ENCODE assay signal across 9 cellular contexts in genomic region chr3:49688338-49689045, GRCh38. TPM values are rescaled to one million over a fixed set of nuclear protein-coding genes. Genes with fewer than 3 reads are reported as not detected.
A peak's percentile ranks its signal among the peaks of the same experiment; 100 is the strongest.
DNase-seq lines count a peak whose midpoint lies in the region; ATAC-seq, FAIRE-seq and TF ChIP-seq lines count a peak whose summit lies in the region.
"Not testable (repeated sequence)": the region's sequence is repeated elsewhere in the genome, so short reads cannot be mapped to it uniquely, and the experiment has no call there.
"Had no signal": no experiment of that assay in that cellular context is flagged by ENCODE, and none has a peak within 500 bp of the region (broad histone marks: within the 10 kb centered on the region; RNA-seq: fewer than 3 reads in every experiment).

No MANE protein-coding gene starts in this region.

- TF ChIP-seq EP300 in upper lobe of left lung (IDR thresholded peaks at IDR 0.05) = not testable (repeated sequence)

- not testable (repeated sequence) for DNase-seq in PC-9; activated naive CD4-positive, alpha-beta T cell treated with anti-CD3 and anti-CD28 coated beads, Interleukin-2, amount 50 U/mL, for 72 hours (ENCODE audit: low spot score in 2 of 2); endothelial cell of umbilical vein (ENCODE audit: low read depth, low spot score); progenitor cell of endocrine pancreas (ENCODE audit: low spot score, unreplicated experiment); upper lobe of left lung

- H3K79me2 ChIP-seq in PC-9 (ENCODE audit: low read depth); endothelial cell of umbilical vein (ENCODE audit: control insufficient read depth, insufficient read depth, low read length): not testable (repeated sequence)

- intact Hi-C loops in PC-9 (cut with micrococcal nuclease; ENCODE audit: unreplicated experiment) = not testable (repeated sequence)
- intact Hi-C loops in endothelial cell of umbilical vein (cut with micrococcal nuclease) = loop anchor here (1.0 kb wide), 1 partner anchor 14 kb away; the partner anchor contains the start of gene APEH

- not testable (repeated sequence) for H3K27me3 ChIP-seq in PC-9 (ENCODE audit: insufficient read depth, low read depth); endothelial cell of umbilical vein (ENCODE audit: control insufficient read depth in 2 of 2, insufficient read depth in 2 of 2, low read length in 2 of 2); liver (ENCODE audit: control insufficient read depth in 4 of 4, insufficient read depth in 4 of 4, low read length in 3 of 4); upper lobe of left lung

- not testable (repeated sequence) for H3K9me3 ChIP-seq in PC-9 (ENCODE audit: insufficient read depth, low read depth); endothelial cell of umbilical vein (replicated peaks; ENCODE audit: control insufficient read depth, insufficient read depth, low read length); liver (ENCODE audit: control insufficient read depth in 4 of 4, low read length in 3 of 4); upper lobe of left lung

- H3K4me2 ChIP-seq in PC-9 (peak overlapping the region; percentile 74), endothelial cell of umbilical vein (ENCODE audit: insufficient read depth, low read length) (peak overlapping the region; percentile 70)

- dilution Hi-C loops in endothelial cell of umbilical vein (cut with MboI; ENCODE audit: extremely low pct_ligation_motif_present, low sequenced_read_pairs) = not testable (repeated sequence)

- H3K36me3 Mint-ChIP-seq in activated naive CD4-positive, alpha-beta T cell treated with anti-CD3 and anti-CD28 coated beads, Interleukin-2, amount 50 U/mL, for 72 hours = peaks cover 11 to 13% of the 10 kb centered on the region in 2 donors
- H3K36me3 Mint-ChIP-seq in progenitor cell of endocrine pancreas (ENCODE audit: insufficient read depth) = not testable (repeated sequence)

- peak overlapping the region; percentile 78; the same call in 1 of the 2 replicates for H2AFZ ChIP-seq in PC-9
- peak overlapping the region; percentile 92 for H2AFZ ChIP-seq in endothelial cell of umbilical vein (ENCODE audit: low read depth, low read length)

- H3K9me2 ChIP-seq in PC-9 (ENCODE audit: insufficient read depth) = not testable (repeated sequence)

- not testable (repeated sequence) for H3K27me3 Mint-ChIP-seq in progenitor cell of endocrine pancreas

- not testable (repeated sequence) for TF ChIP-seq POLR2A in endothelial cell of umbilical vein (IDR thresholded peaks at IDR 0.05; ENCODE audit: low read depth, low read length); upper lobe of left lung (IDR thresholded peaks at IDR 0.05)

- not testable (repeated sequence) for FAIRE-seq in endothelial cell of umbilical vein (lab: Jason Lieb, UNC)

- not testable (repeated sequence) for H3K9me3 Mint-ChIP-seq in activated naive CD4-positive, alpha-beta T cell treated with anti-CD3 and anti-CD28 coated beads, Interleukin-2, amount 50 U/mL, for 72 hours; progenitor cell of endocrine pancreas (ENCODE audit: low read depth)

- POLR2A ChIA-PET in PC-9 (lab: Charles Lee; ENCODE audit: unreplicated experiment); endothelial cell of umbilical vein (lab: Charles Lee): not testable (repeated sequence)

- TF ChIP-seq RAD21 in liver (IDR thresholded peaks at IDR 0.05) = not testable (repeated sequence)

- not testable (repeated sequence) for H3K9me1 ChIP-seq in endothelial cell of umbilical vein (replicated peaks; ENCODE audit: control insufficient read depth, extremely low read depth, insufficient read depth, low read length)

- H3K4me1 Mint-ChIP-seq in progenitor cell of endocrine pancreas (ENCODE audit: low read depth) = peaks cover 15% of the 10 kb centered on the region

- H3K4me3 ChIP-seq in PC-9 (peak overlapping the region; percentile 95), endothelial cell of umbilical vein (replicated peaks in 1 of 3; ENCODE audit: insufficient read depth in 1 of 3, low read depth in 1 of 3, low read length in 3 of 3) (peak overlapping the region in 1 of 3 experiments; percentile 81), liver (ENCODE audit: low read depth in 1 of 3, low read length in 3 of 3) (peak overlapping the region; percentile 86 to 92 (median 92)), upper lobe of left lung (peak overlapping the region in 3 of 4 donors; percentile 92 to 100 (median 98))

- not testable (repeated sequence) for H3K4me1 ChIP-seq in PC-9 (replicated peaks; ENCODE audit: insufficient read depth); endothelial cell of umbilical vein (ENCODE audit: control insufficient read depth, extremely low read depth, insufficient read depth, low read length)
- peaks cover 8 to 33% (median 26%) of the 10 kb centered on the region in 4 donors for H3K4me1 ChIP-seq in liver (ENCODE audit: control insufficient read depth in 4 of 4, insufficient read depth in 4 of 4, low read length in 3 of 4)
- peaks cover 24 to 50% (median 30%) of the 10 kb centered on the region in 4 donors for H3K4me1 ChIP-seq in upper lobe of left lung

- CTCF ChIA-PET in PC-9 (lab: Charles Lee); endothelial cell of umbilical vein (lab: Charles Lee): not testable (repeated sequence)

- not testable (repeated sequence) for H3K9ac ChIP-seq in endothelial cell of umbilical vein (replicated peaks; ENCODE audit: extremely low read depth, insufficient read depth, low read length)
- peak overlapping the region; percentile 84 to 99 for H3K9ac ChIP-seq in liver (ENCODE audit: low read depth in 1 of 2, low read length in 2 of 2)

- not testable (repeated sequence) for BruUV-seq in PC-9 (replicated peaks; lab: Mats Ljungman, UMichigan); endothelial cell of umbilical vein (replicated peaks; lab: Mats Ljungman, UMichigan)

- 37% methylated on average over 7 of the region's 7 CpGs for WGBS in liver
- WGBS in upper lobe of left lung, 2 donors = 61 to 100% methylated on average over 1 to 7 of the region's 7 CpGs

- H3K27ac Mint-ChIP-seq in activated naive CD4-positive, alpha-beta T cell treated with anti-CD3 and anti-CD28 coated beads, Interleukin-2, amount 50 U/mL, for 72 hours = peak overlapping the region; percentile 96 to 98
- H3K27ac Mint-ChIP-seq in progenitor cell of endocrine pancreas = peak overlapping the region; percentile 98

- H3F3A ChIP-seq in PC-9 (ENCODE audit: insufficient read depth, low read depth) = not testable (repeated sequence)

- H3K27ac ChIP-seq in PC-9 = peak overlapping the region; percentile 21; the same call in 1 of the 2 replicates
- H3K27ac ChIP-seq in endothelial cell of umbilical vein (ENCODE audit: insufficient read depth, low read depth, low read length) = not testable (repeated sequence)
- H3K27ac ChIP-seq in liver (ENCODE audit: low read depth in 1 of 2, low read length in 2 of 2) = peak overlapping the region; percentile 88 to 97
- H3K27ac ChIP-seq in upper lobe of left lung = peak overlapping the region; percentile 56 to 90 (median 82)

- H3K36me3 ChIP-seq in PC-9 (ENCODE audit: low read depth); endothelial cell of umbilical vein (ENCODE audit: control insufficient read depth in 2 of 2, extremely low read depth in 1 of 2, insufficient read depth in 2 of 2, low read length in 2 of 2): not testable (repeated sequence)
- H3K36me3 ChIP-seq in liver (ENCODE audit: control insufficient read depth in 4 of 4, insufficient read depth in 3 of 4, low read depth in 1 of 4, low read length in 3 of 4) (peaks cover 6 to 10% (median 8%) of the 10 kb centered on the region in 4 donors), upper lobe of left lung (peaks cover under 1 to 14% (median 8%) of the 10 kb centered on the region in 4 donors)

- TF ChIP-seq CTCF in PC-9 (conservative IDR thresholded peaks at IDR 0.05); endothelial cell of umbilical vein (IDR thresholded peaks at IDR 0.05; ENCODE audit: extremely low read depth in 1 of 2, insufficient read depth in 1 of 2, low read depth in 1 of 2, low read length in 2 of 2); liver (IDR thresholded peaks at IDR 0.05; ENCODE audit: low read depth, low read length, missing input control); progenitor cell of endocrine pancreas (IDR thresholded peaks at IDR 0.05; ENCODE audit: unreplicated experiment); upper lobe of left lung (IDR thresholded peaks at IDR 0.05): not testable (repeated sequence)

- H3K4me3 Mint-ChIP-seq in progenitor cell of endocrine pancreas (ENCODE audit: low read depth) = peak overlapping the region; percentile 96

- ATAC-seq in GM18502 (IDR thresholded peaks at IDR 0.05; ENCODE audit: poor library complexity, unreplicated experiment) (peak; percentile 9), HG03039 (IDR thresholded peaks at IDR 0.05; ENCODE audit: unreplicated experiment) (peak; percentile 5)
- peak; percentile 4 to 35 for ATAC-seq in activated naive CD4-positive, alpha-beta T cell treated with anti-CD3 and anti-CD28 coated beads, Interleukin-2, amount 50 U/mL, for 72 hours
- not testable (repeated sequence) for ATAC-seq in upper lobe of left lung (ENCODE audit: low FRiP score in 2 of 2)

- H4K20me1 ChIP-seq in PC-9 (ENCODE audit: insufficient read depth); endothelial cell of umbilical vein (replicated peaks; ENCODE audit: control insufficient read depth, extremely low read depth, insufficient read depth, low read length): not testable (repeated sequence)

RNA-seq across cellular contexts. Expression of gene MST1, which starts 0.8 kb away (rescaled TPM):
- total RNA-seq in PC-9 (2021) (10.4 and 16.8 TPM in 2 replicates), endothelial cell of umbilical vein (6.1 and 8.7 TPM in 2 replicates), liver (100 to 1,000 TPM; 262 to 551 TPM), progenitor cell of endocrine pancreas (45.2 and 47.5 TPM in 2 replicates), upper lobe of left lung (10 to 100 TPM in 5 of 6 donors, 1 to 10 TPM in 1; 8.9 to 58.7 (median 18.1) TPM)
- 10 to 100 TPM; 11.8 to 15.9 TPM for total RNA-seq in activated naive CD4-positive, alpha-beta T cell treated with anti-CD3 and anti-CD28 coated beads, Interleukin-2, amount 50 U/mL, for 72 hours
- polyA plus RNA-seq in endothelial cell of umbilical vein (15.3 and 17.5 TPM in 2 replicates), liver (100 to 1,000 TPM; 509 to 634 TPM)
- 2.3 and 3.7 TPM in 2 replicates for polyA plus RNA-seq in endothelial cell of umbilical vein (2011; cell fraction: cytosol; rRNA removed)
- 88.4 and 130 TPM in 2 replicates for polyA plus RNA-seq in endothelial cell of umbilical vein (2011; cell fraction: nucleus; rRNA removed)
- polyA plus RNA-seq in endothelial cell of umbilical vein (2012) = 5.2 and 7.7 TPM in 2 replicates
- 3.9 and 8.2 TPM in 2 replicates for polyA minus RNA-seq in endothelial cell of umbilical vein
- 3.5 TPM for polyA minus RNA-seq in endothelial cell of umbilical vein (2011; cell fraction: cytosol; rRNA and poly(A)+ RNA removed)
- 7.8 and 15.7 TPM in 2 replicates for polyA minus RNA-seq in endothelial cell of umbilical vein (2011; cell fraction: nucleus; rRNA and poly(A)+ RNA removed)

RNA-seq across cellular contexts. Expression of gene RNF123, which starts 0.9 kb away (rescaled TPM):
- total RNA-seq in PC-9 (2021) (46.7 and 48.6 TPM in 2 replicates), endothelial cell of umbilical vein (43.4 and 51.0 TPM in 2 replicates), liver (100 to 1,000 TPM in 1 of 2 donors, 10 to 100 TPM in 1; 44.0 to 104 TPM), progenitor cell of endocrine pancreas (52.2 and 54.4 TPM in 2 replicates), upper lobe of left lung (10 to 100 TPM; 14.2 to 71.2 (median 42.2) TPM)
- 10 to 100 TPM; 25.5 to 34.0 TPM for total RNA-seq in activated naive CD4-positive, alpha-beta T cell treated with anti-CD3 and anti-CD28 coated beads, Interleukin-2, amount 50 U/mL, for 72 hours
- polyA plus RNA-seq in endothelial cell of umbilical vein (59.3 and 67.2 TPM in 2 replicates), liver (10 to 100 TPM; 34.3 to 36.4 TPM)
- 33.3 and 36.7 TPM in 2 replicates for polyA plus RNA-seq in endothelial cell of umbilical vein (2011; cell fraction: cytosol; rRNA removed)
- polyA plus RNA-seq in endothelial cell of umbilical vein (2011; cell fraction: nucleus; rRNA removed) = 121 and 157 TPM in 2 replicates
- 21.4 and 22.2 TPM in 2 replicates for polyA plus RNA-seq in endothelial cell of umbilical vein (2012)
- 58.4 and 66.9 TPM in 2 replicates for polyA minus RNA-seq in endothelial cell of umbilical vein
- polyA minus RNA-seq in endothelial cell of umbilical vein (2011; cell fraction: cytosol; rRNA and poly(A)+ RNA removed) = 39.3 TPM
- 44.3 and 55.8 TPM in 2 replicates for polyA minus RNA-seq in endothelial cell of umbilical vein (2011; cell fraction: nucleus; rRNA and poly(A)+ RNA removed)

RNA-seq across cellular contexts. Expression of gene APEH, which starts 14.3 kb away (rescaled TPM):
- total RNA-seq in PC-9 (2021) = 131 TPM in 2 replicates
- 100 to 1,000 TPM; 137 to 164 TPM for total RNA-seq in activated naive CD4-positive, alpha-beta T cell treated with anti-CD3 and anti-CD28 coated beads, Interleukin-2, amount 50 U/mL, for 72 hours
- 68.2 and 77.9 TPM in 2 replicates for total RNA-seq in endothelial cell of umbilical vein
- polyA plus RNA-seq in endothelial cell of umbilical vein = 74.3 and 74.8 TPM in 2 replicates
- polyA plus RNA-seq in endothelial cell of umbilical vein (2011; cell fraction: cytosol; rRNA removed) = 59.0 and 62.5 TPM in 2 replicates
- 103 and 123 TPM in 2 replicates for polyA plus RNA-seq in endothelial cell of umbilical vein (2011; cell fraction: nucleus; rRNA removed)
- 58.7 and 62.8 TPM in 2 replicates for polyA plus RNA-seq in endothelial cell of umbilical vein (2012)
- 97.1 and 102 TPM in 2 replicates for polyA minus RNA-seq in endothelial cell of umbilical vein
- 160 TPM for polyA minus RNA-seq in endothelial cell of umbilical vein (2011; cell fraction: cytosol; rRNA and poly(A)+ RNA removed)
- polyA minus RNA-seq in endothelial cell of umbilical vein (2011; cell fraction: nucleus; rRNA and poly(A)+ RNA removed) = 38.7 and 41.6 TPM in 2 replicates
- 10 to 100 TPM; 91.3 to 94.1 TPM for total RNA-seq in liver
- 10 to 100 TPM; 65.1 to 83.8 TPM for polyA plus RNA-seq in liver
- 160 and 178 TPM in 2 replicates for total RNA-seq in progenitor cell of endocrine pancreas
- total RNA-seq in upper lobe of left lung = 100 to 1,000 TPM in 1 of 6 donors, 10 to 100 TPM in 5; 54.7 to 104 (median 92.8) TPM

RNA-seq across cellular contexts. Expression of gene AMIGO3, which starts 31.0 kb away (rescaled TPM):
- total RNA-seq in PC-9 (2021) (1.0 TPM in 1 of 2 replicates, not detected in the other), endothelial cell of umbilical vein (0.21 TPM in 1 of 2 replicates, not detected in the other), liver (not detected), progenitor cell of endocrine pancreas (0.86 TPM in 1 of 2 replicates, not detected in the other), upper lobe of left lung (1 to 10 TPM in 4 of 6 donors, under 1 TPM in 2; 0.13 to 3.2 (median 1.9) TPM)
- not detected for total RNA-seq in activated naive CD4-positive, alpha-beta T cell treated with anti-CD3 and anti-CD28 coated beads, Interleukin-2, amount 50 U/mL, for 72 hours
- polyA plus RNA-seq in endothelial cell of umbilical vein (0.21 and 1.2 TPM in 2 replicates), liver (1 to 10 TPM in 1 of 2 donors, under 1 TPM in 1; 0.11 to 1.1 TPM)
- 0.38 TPM in 1 of 2 replicates, not detected in the other for polyA plus RNA-seq in endothelial cell of umbilical vein (2011; cell fraction: cytosol; rRNA removed)
- 2.6 and 4.0 TPM in 2 replicates for polyA plus RNA-seq in endothelial cell of umbilical vein (2011; cell fraction: nucleus; rRNA removed)
- 0.07 and 0.49 TPM in 2 replicates for polyA plus RNA-seq in endothelial cell of umbilical vein (2012)
- polyA minus RNA-seq in endothelial cell of umbilical vein = not detected in 2 replicates
- polyA minus RNA-seq in endothelial cell of umbilical vein (2011; cell fraction: cytosol; rRNA and poly(A)+ RNA removed) = 1.2 TPM
- polyA minus RNA-seq in endothelial cell of umbilical vein (2011; cell fraction: nucleus; rRNA and poly(A)+ RNA removed) = 0.53 and 7.4 TPM in 2 replicates
- total RNA-seq: esophagus mucosa had no signal

RNA-seq across cellular contexts. Expression of gene GMPPB, which starts 35.3 kb away (rescaled TPM):
- total RNA-seq in PC-9 (2021) = 20.4 and 24.2 TPM in 2 replicates
- total RNA-seq in activated naive CD4-positive, alpha-beta T cell treated with anti-CD3 and anti-CD28 coated beads, Interleukin-2, amount 50 U/mL, for 72 hours = 10 to 100 TPM; 29.9 to 31.6 TPM
- 52.5 and 54.5 TPM in 2 replicates for total RNA-seq in endothelial cell of umbilical vein
- polyA plus RNA-seq in endothelial cell of umbilical vein = 61.2 and 62.0 TPM in 2 replicates
- 39.3 and 44.5 TPM in 2 replicates for polyA plus RNA-seq in endothelial cell of umbilical vein (2011; cell fraction: cytosol; rRNA removed)
- 55.6 and 60.5 TPM in 2 replicates for polyA plus RNA-seq in endothelial cell of umbilical vein (2011; cell fraction: nucleus; rRNA removed)
- polyA plus RNA-seq in endothelial cell of umbilical vein (2012) = 28.8 and 32.8 TPM in 2 replicates
- polyA minus RNA-seq in endothelial cell of umbilical vein = 44.0 and 55.3 TPM in 2 replicates
- polyA minus RNA-seq in endothelial cell of umbilical vein (2011; cell fraction: cytosol; rRNA and poly(A)+ RNA removed) = 12.7 TPM
- polyA minus RNA-seq in endothelial cell of umbilical vein (2011; cell fraction: nucleus; rRNA and poly(A)+ RNA removed) = 26.7 and 32.8 TPM in 2 replicates
- total RNA-seq in liver = 10 to 100 TPM; 12.6 to 57.7 TPM
- polyA plus RNA-seq in liver = 10 to 100 TPM; 13.4 to 57.8 TPM
- 31.2 and 34.3 TPM in 2 replicates for total RNA-seq in progenitor cell of endocrine pancreas
- total RNA-seq in upper lobe of left lung = 10 to 100 TPM; 17.8 to 45.8 (median 41.3) TPM
